Comparison of ENCODE assay signal across 12 cellular contexts in genomic region chr6:45116714-45117410, GRCh38.
DNase-seq lines count a peak whose midpoint lies in the region; ATAC-seq and TF ChIP-seq lines count a peak whose summit lies in the region.
"Had no signal": no experiment of that assay in that cellular context is flagged by ENCODE, and none has a peak within 500 bp of the region (broad histone marks: within the 10 kb centered on the region; RNA-seq: fewer than 3 reads in every experiment).

No MANE protein-coding gene starts in this region.

- no peaks in the 10 kb centered on the region for H3K27me3 Mint-ChIP-seq in nephron progenitor cell (ENCODE audit: low read depth, poor library complexity)

- H3K27ac Mint-ChIP-seq in nephron progenitor cell: no peak overlapping the region

- peak overlapping the region; percentile 4 for H3K27ac ChIP-seq in DND-41 (ENCODE audit: low read length)
- H3K27ac ChIP-seq in KOPT-K1 (ENCODE audit: low read depth, low read length, poor library complexity, severe bottlenecking): peak overlapping the region; percentile 9
- no peak overlapping the region for H3K27ac ChIP-seq in coronary artery
- no peak overlapping the region for H3K27ac ChIP-seq in ovary
- H3K27ac ChIP-seq: gastrocnemius medialis had no signal

- DNase-seq in DND-41 (no peak), adipocyte (ENCODE audit: low read depth) (peak; percentile 71), kidney glomerular epithelial cell (lab: John Stamatoyannopoulos, UW) (peak; percentile 10), coronary artery (ENCODE audit: low spot score) (no peak), ovary (no peak), nephron progenitor cell (no peak), left lobe of liver (ENCODE audit: low spot score) (no peak)
- DNase-seq: amygdala, DMS153, gastrocnemius medialis had no signal

- intact Hi-C loops in ovary (cut with DNase I): no loop called here

- TF ChIP-seq POLR2A in ovary (IDR thresholded peaks at IDR 0.05): no peak

- H3K4me3 ChIP-seq in DND-41 (ENCODE audit: low read depth in 1 of 2, low read length in 2 of 2) (no peak overlapping the region), adipocyte (ENCODE audit: low read length) (peak overlapping the region; percentile 8), coronary artery (no peak overlapping the region), ovary (no peak overlapping the region)
- H3K4me3 ChIP-seq: gastrocnemius medialis, lung had no signal

- H3K9me3 ChIP-seq in DND-41 (ENCODE audit: insufficient read depth, low read length, severe bottlenecking) (no peaks in the 10 kb centered on the region), KOPT-K1 (ENCODE audit: insufficient read depth, low read length, poor library complexity, severe bottlenecking) (no peaks in the 10 kb centered on the region), adipocyte (ENCODE audit: control insufficient read depth, low read length) (no peaks in the 10 kb centered on the region), ovary (no peaks in the 10 kb centered on the region)
- H3K9me3 ChIP-seq: gastrocnemius medialis had no signal

- no peaks in the 10 kb centered on the region for H3K36me3 ChIP-seq in DND-41 (ENCODE audit: insufficient read depth, low read length)
- no peaks in the 10 kb centered on the region for H3K36me3 ChIP-seq in KOPT-K1 (ENCODE audit: insufficient read depth, low read length)
- no peaks in the 10 kb centered on the region for H3K36me3 ChIP-seq in adipocyte (ENCODE audit: control insufficient read depth, insufficient read depth, low read length, severe bottlenecking)
- no peaks in the 10 kb centered on the region for H3K36me3 ChIP-seq in ovary
- H3K36me3 ChIP-seq: gastrocnemius medialis had no signal

- no peak overlapping the region for H2AFZ ChIP-seq in DND-41 (ENCODE audit: low read depth, low read length)

- H3K79me2 ChIP-seq in DND-41 (ENCODE audit: insufficient read depth, low read length): no peaks in the 10 kb centered on the region

- H3K4me1 Mint-ChIP-seq in nephron progenitor cell: no peaks in the 10 kb centered on the region

- ATAC-seq in DND-41 (ENCODE audit: insufficient read depth, low read depth): peak; percentile 88
- no peak for ATAC-seq in left lobe of liver
- ATAC-seq: gastrocnemius medialis had no signal

- H3K4me3 Mint-ChIP-seq in nephron progenitor cell: no peak overlapping the region

- TF ChIP-seq CTCF in DND-41 (IDR thresholded peaks at IDR 0.05; ENCODE audit: borderline replicate concordance, extremely low read depth, low read length, poor library complexity, severe bottlenecking) (no peak), coronary artery (IDR thresholded peaks at IDR 0.05) (no peak), ovary (IDR thresholded peaks at IDR 0.05) (no peak), nephron progenitor cell (IDR thresholded peaks at IDR 0.05) (no peak)

- H4K20me1 ChIP-seq in DND-41 (ENCODE audit: insufficient read depth, low read length): no peaks in the 10 kb centered on the region

- H3K27me3 ChIP-seq in DND-41 (ENCODE audit: insufficient read depth, low read length, poor library complexity) (no peaks in the 10 kb centered on the region), adipocyte (replicated peaks; ENCODE audit: control insufficient read depth, insufficient read depth, low read length) (no peaks in the 10 kb centered on the region), ovary (no peaks in the 10 kb centered on the region)
- H3K27me3 ChIP-seq: gastrocnemius medialis had no signal

- no peak for TF ChIP-seq EP300 in ovary (IDR thresholded peaks at IDR 0.05)

- H3K4me1 ChIP-seq in DND-41 (ENCODE audit: insufficient read depth, low read length): peaks cover 20% of the 10 kb centered on the region
- H3K4me1 ChIP-seq in adipocyte (ENCODE audit: control insufficient read depth, insufficient read depth, low read length): peaks cover 29% of the 10 kb centered on the region
- H3K4me1 ChIP-seq in ovary (ENCODE audit: insufficient read depth): no peaks in the 10 kb centered on the region

- H3K9ac ChIP-seq in DND-41 (ENCODE audit: low read depth, low read length) (no peak overlapping the region), adipocyte (ENCODE audit: low read length) (peak overlapping the region; percentile 27)

- H3K9me3 Mint-ChIP-seq in nephron progenitor cell: no peaks in the 10 kb centered on the region

- no peaks in the 10 kb centered on the region for H3K36me3 Mint-ChIP-seq in nephron progenitor cell (ENCODE audit: low read depth)

- H3K4me2 ChIP-seq in DND-41 (ENCODE audit: insufficient read depth, low read length): peak overlapping the region; percentile 33; the same call in 1 of the 2 replicates

Comparison
In these comparisons a context has a peak if more than half of its experiments do, and no peak if none do; other contexts are left out.
1. DNase-seq: peak in adipocyte (single experiment) and kidney glomerular epithelial cell (single experiment); none in DND-41 (single experiment), coronary artery (single experiment), ovary (0 of 5), nephron progenitor cell (single experiment) and left lobe of liver (single experiment).
2. H3K27ac ChIP-seq: peak in DND-41 (single experiment) and KOPT-K1 (single experiment); none in coronary artery (0 of 2) and ovary (0 of 2).